In genomic region chr13:31129419-31129818, GRCh38 we compare ENCODE assay signal across 37 cellular contexts.
"Had no signal": no experiment of that assay in that cellular context is flagged by ENCODE, and none has a peak within 500 bp of the region (broad histone marks: within the 10 kb centered on the region; RNA-seq: fewer than 3 reads in every experiment).

No MANE protein-coding gene starts in this region.

- H3K4me3 Mint-ChIP-seq: activated CD4-positive, alpha-beta memory T cell treated with anti-CD3 and anti-CD28 coated beads for 36 hours; activated CD4-positive, alpha-beta T cell treated with anti-CD3 and anti-CD28 coated beads for 36 hours; activated CD4-positive, alpha-beta T cell treated with anti-CD3 and anti-CD28 coated beads, Interleukin-2, amount 10 ng/mL, durations not matched to agents 24 days and 14 days; activated CD8-positive, alpha-beta T cell treated with anti-CD3 and anti-CD28 coated beads, Interleukin-2, amount 10 ng/mL, durations not matched to agents 7 days and 5 days; activated naive CD4-positive, alpha-beta T cell treated with anti-CD3 and anti-CD28 coated beads for 36 hours; activated naive CD4-positive, alpha-beta T cell treated with anti-CD3 and anti-CD28 coated beads, Interleukin-2, amount 50 U/mL, for 24 hours; activated naive CD8-positive, alpha-beta T cell treated with anti-CD3 and anti-CD28 coated beads for 36 hours; activated naive CD8-positive, alpha-beta T cell treated with anti-CD3 and anti-CD28 coated beads, Interleukin-2, amount 50 U/mL, for 24 hours; activated T-cell treated with anti-CD3 and anti-CD28 coated beads, Interleukin-2, amount 50 U/mL, for 4 hours; activated T-helper 17 cell treated with anti-CD3 and anti-CD28 coated beads, Interleukin-2, amount 50 U/mL, for 72 hours; T-helper 17 cell; T-helper 2 cell treated with Interferon-gamma antibody and Interleukin-4, amounts not matched to agents 5 μg/mL and 100 μg/mL, for 36 hours had no signal

- H3K27me3 ChIP-seq: adrenal gland, body of pancreas, colonic mucosa had no signal

- H3K36me3 ChIP-seq: adrenal gland, cardiac muscle cell, colonic mucosa, gastrocnemius medialis, WERI-Rb-1 had no signal

- ATAC-seq: activated CD4-positive, alpha-beta T cell treated with anti-CD3 and anti-CD28 coated beads for 36 hours; activated CD8-positive, alpha-beta T cell treated with anti-CD3 and anti-CD28 coated beads, Interleukin-2, amount 10 ng/mL, durations not matched to agents 7 days and 5 days; activated naive CD8-positive, alpha-beta T cell treated with anti-CD3 and anti-CD28 coated beads, Interleukin-2, amount 50 U/mL, for 24 hours; activated T-cell treated with anti-CD3 and anti-CD28 coated beads, Interleukin-2, amount 50 U/mL, for 4 hours; activated T-helper 17 cell treated with anti-CD3 and anti-CD28 coated beads, Interleukin-2, amount 50 U/mL, for 72 hours; body of pancreas; esophagus mucosa; gastrocnemius medialis; T-helper 17 cell had no signal

- DNase-seq: activated CD4-positive, alpha-beta memory T cell treated with anti-CD3 and anti-CD28 coated beads for 36 hours; activated CD4-positive, alpha-beta T cell treated with anti-CD3 and anti-CD28 coated beads for 36 hours; activated CD4-positive, CD25-positive, alpha-beta regulatory T cell; activated CD4-positive, CD25-positive, alpha-beta regulatory T cell treated with anti-CD3 and anti-CD28 coated beads, Interleukin-2, amount 50 U/mL, for 72 hours; activated CD8-positive, alpha-beta memory T cell treated with anti-CD3 and anti-CD28 coated beads, Interleukin-2, amount 50 U/mL, for 48 hours; activated CD8-positive, alpha-beta T cell treated with anti-CD3 and anti-CD28 coated beads, Interleukin-2, amount 10 ng/mL, durations not matched to agents 7 days and 5 days; activated effector memory CD4-positive, alpha-beta T cell treated with Interleukin-2 at 50 U/mL for 16 hours; activated naive CD4-positive, alpha-beta T cell treated with anti-CD3 and anti-CD28 coated beads for 36 hours; activated naive CD8-positive, alpha-beta T cell treated with anti-CD3 and anti-CD28 coated beads for 36 hours; activated naive CD8-positive, alpha-beta T cell treated with anti-CD3 and anti-CD28 coated beads, Interleukin-2, amount 50 U/mL, for 24 hours; activated T-cell treated with anti-CD3 and anti-CD28 coated beads for 4 hours; activated T-cell treated with anti-CD3 and anti-CD28 coated beads, Interleukin-2, amount 50 U/mL, for 4 hours; adrenal gland; amygdala; aorta; body of pancreas; central memory CD4-positive, alpha-beta T cell; cerebellar nuclear complex; colonic mucosa; effector CD8-positive, alpha-beta T cell; foreskin fibroblast; gastrocnemius medialis; heart right ventricle; T-helper 1 cell; T-helper 17 cell; T1000; WERI-Rb-1 had no signal

- H3K4me1 ChIP-seq: adrenal gland, body of pancreas, colonic mucosa, gastrocnemius medialis, heart right ventricle had no signal

- FAIRE-seq: endometrium, endothelial cell of umbilical vein had no signal

- H3K79me2 ChIP-seq: hepatocyte had no signal

- H3K27ac ChIP-seq: adrenal gland, body of pancreas, cardiac muscle cell, colonic mucosa, epithelial cell of prostate, gastrocnemius medialis, heart right ventricle, hepatocyte, WERI-Rb-1 had no signal

- H3K4me2 ChIP-seq: hepatocyte had no signal

- H2AFZ ChIP-seq: hepatocyte had no signal

- H3K4me3 ChIP-seq: adrenal gland, body of pancreas, cardiac muscle cell, colonic mucosa, gastrocnemius medialis, heart right ventricle, hepatocyte had no signal

- H3K9me3 Mint-ChIP-seq: activated CD4-positive, alpha-beta memory T cell treated with anti-CD3 and anti-CD28 coated beads for 36 hours; activated naive CD4-positive, alpha-beta T cell treated with anti-CD3 and anti-CD28 coated beads for 36 hours; activated naive CD4-positive, alpha-beta T cell treated with anti-CD3 and anti-CD28 coated beads, Interleukin-2, amount 50 U/mL, for 24 hours; activated naive CD8-positive, alpha-beta T cell treated with anti-CD3 and anti-CD28 coated beads, Interleukin-2, amount 50 U/mL, for 24 hours; activated T-cell treated with anti-CD3 and anti-CD28 coated beads, Interleukin-2, amount 50 U/mL, for 4 hours; activated T-helper 17 cell treated with anti-CD3 and anti-CD28 coated beads, Interleukin-2, amount 50 U/mL, for 72 hours; T-helper 2 cell treated with Interferon-gamma antibody and Interleukin-4, amounts not matched to agents 5 μg/mL and 100 μg/mL, for 36 hours had no signal

- H3K9me3 ChIP-seq: adrenal gland, body of pancreas, colonic mucosa, gastrocnemius medialis, heart right ventricle had no signal

- H3K27ac Mint-ChIP-seq: activated CD4-positive, alpha-beta memory T cell treated with anti-CD3 and anti-CD28 coated beads for 36 hours; activated CD4-positive, alpha-beta T cell treated with anti-CD3 and anti-CD28 coated beads for 36 hours; activated CD4-positive, alpha-beta T cell treated with anti-CD3 and anti-CD28 coated beads, Interleukin-2, amount 10 ng/mL, durations not matched to agents 24 days and 14 days; activated CD8-positive, alpha-beta T cell treated with anti-CD3 and anti-CD28 coated beads, Interleukin-2, amount 10 ng/mL, durations not matched to agents 7 days and 5 days; activated naive CD4-positive, alpha-beta T cell treated with anti-CD3 and anti-CD28 coated beads for 36 hours; activated naive CD4-positive, alpha-beta T cell treated with anti-CD3 and anti-CD28 coated beads, Interleukin-2, amount 50 U/mL, for 24 hours; activated naive CD8-positive, alpha-beta T cell treated with anti-CD3 and anti-CD28 coated beads for 36 hours; activated naive CD8-positive, alpha-beta T cell treated with anti-CD3 and anti-CD28 coated beads, Interleukin-2, amount 50 U/mL, for 24 hours; activated T-helper 17 cell treated with anti-CD3 and anti-CD28 coated beads, Interleukin-2, amount 50 U/mL, for 72 hours; T-helper 17 cell; T-helper 2 cell treated with Interferon-gamma antibody and Interleukin-4, amounts not matched to agents 5 μg/mL and 100 μg/mL, for 36 hours had no signal
